8 cellular contexts compared by ENCODE assay signal in genomic region chr6:135909737-135910387, GRCh38.
DNase-seq lines count a peak whose midpoint lies in the region; ATAC-seq, FAIRE-seq and TF ChIP-seq lines count a peak whose summit lies in the region.

No MANE protein-coding gene starts in this region.

- H2AFZ ChIP-seq in OCI-LY3 (ENCODE audit: low read depth, low read length), result no peak overlapping the region

- no peak for FAIRE-seq in HTR-8/SVneo (lab: Jason Lieb, UNC)

- H3K9ac ChIP-seq in OCI-LY3 (ENCODE audit: low read length), result no peak overlapping the region

- DNase-seq in HTR-8/SVneo (ENCODE audit: insufficient read length, low spot score), result peak; percentile 41
- peak; percentile 45 to 53 for DNase-seq in activated T-cell treated with anti-CD3 and anti-CD28 coated beads, Interleukin-2, amount 50 U/mL, for 48 hours
- DNase-seq in glomerular visceral epithelial cell (ENCODE audit: extremely low spot score), result peak; percentile 33
- peak; percentile 32 for DNase-seq in stimulated activated CD4-positive, alpha-beta T cell treated with anti-CD3 and anti-CD28 coated beads, Interleukin-1b, Interleukin-23, amount 100 ng/mL, for 48 hours

- H3F3A ChIP-seq in DOHH2 (ENCODE audit: control insufficient read depth, insufficient read depth), result no peaks in the 10 kb centered on the region

- no peak overlapping the region for H3K4me2 ChIP-seq in DOHH2 (ENCODE audit: low read length)
- H3K4me2 ChIP-seq in OCI-LY3 (ENCODE audit: low read length), result peak overlapping the region; percentile 36

- H3K4me3 ChIP-seq in DOHH2 (ENCODE audit: low read length), result no peak overlapping the region
- H3K4me3 ChIP-seq in OCI-LY3 (ENCODE audit: low read length), result no peak overlapping the region

- H3K79me2 ChIP-seq in DOHH2 (ENCODE audit: control insufficient read depth, low read length) (no peaks in the 10 kb centered on the region), OCI-LY3 (ENCODE audit: low read length) (no peaks in the 10 kb centered on the region)

- TF ChIP-seq CTCF in DOHH2 (IDR thresholded peaks at IDR 0.05; ENCODE audit: low read depth, low read length, poor library complexity, severe bottlenecking) (peak; percentile 89), OCI-LY3 (IDR thresholded peaks at IDR 0.05; ENCODE audit: low read depth, low read length) (peak; percentile 77)

- H3K9me2 ChIP-seq in DOHH2 (replicated peaks; ENCODE audit: control insufficient read depth, low read length), result no peaks in the 10 kb centered on the region

- ATAC-seq in GM21423 (IDR thresholded peaks at IDR 0.05; ENCODE audit: unreplicated experiment) (peak; percentile 87), HG03457 (IDR thresholded peaks at IDR 0.05; ENCODE audit: unreplicated experiment) (no peak)

- H3K27me3 ChIP-seq in DOHH2 (ENCODE audit: control insufficient read depth, low read length) (no peaks in the 10 kb centered on the region), OCI-LY3 (ENCODE audit: low read depth, low read length) (no peaks in the 10 kb centered on the region)

- no peaks in the 10 kb centered on the region for H3K36me3 ChIP-seq in DOHH2 (ENCODE audit: control insufficient read depth, low read length)
- H3K36me3 ChIP-seq in OCI-LY3 (replicated peaks; ENCODE audit: low read depth, low read length), result no peaks in the 10 kb centered on the region

- no peak overlapping the region for H3K27ac ChIP-seq in DOHH2 (ENCODE audit: low read depth, low read length)
- H3K27ac ChIP-seq in OCI-LY3 (ENCODE audit: low read length), result no peak overlapping the region

- H3K4me1 ChIP-seq in DOHH2 (ENCODE audit: control insufficient read depth, low read length) (no peaks in the 10 kb centered on the region), OCI-LY3 (ENCODE audit: low read length) (peaks cover 12% of the 10 kb centered on the region)

- no peaks in the 10 kb centered on the region for H4K20me1 ChIP-seq in DOHH2 (ENCODE audit: control insufficient read depth, insufficient read depth, low read depth, low read length)
- no peaks in the 10 kb centered on the region for H4K20me1 ChIP-seq in OCI-LY3 (ENCODE audit: insufficient read depth, low read length)

- H3K9me3 ChIP-seq in DOHH2 (ENCODE audit: control insufficient read depth, insufficient read depth, low read length) (no peaks in the 10 kb centered on the region), OCI-LY3 (ENCODE audit: insufficient read depth, low read length) (no peaks in the 10 kb centered on the region)
